In genomic region chr5:150161242-150162141, GRCh38 we compare ENCODE assay signal across 9 cellular contexts. TPM values are rescaled to one million over a fixed set of nuclear protein-coding genes. Genes with fewer than 3 reads are reported as not detected.
A peak's percentile ranks its signal among the peaks of the same experiment; 100 is the strongest.
DNase-seq lines count a peak whose midpoint lies in the region; ATAC-seq lines count a peak whose summit lies in the region.
"Had no signal": no experiment of that assay in that cellular context is flagged by ENCODE, and none has a peak within 500 bp of the region (broad histone marks: within the 10 kb centered on the region; RNA-seq: fewer than 3 reads in every experiment).

No MANE protein-coding gene starts in this region.

- intact Hi-C loops in left colon (cut with DNase I, micrococcal nuclease): loop anchor here in 1 of 2 donors (2.0 kb wide), 1 partner anchor 57 kb away; no protein-coding TSS in a partner anchor

- DNase-seq in DMS 273 (lab: John Stamatoyannopoulos, UW; ENCODE audit: unreplicated experiment) (peak; percentile 89), DMS 273 treated with DMSO at 0.1 percent for 48 hours (lab: John Stamatoyannopoulos, UW) (no peak), NCI-H2196 (lab: John Stamatoyannopoulos, UW; ENCODE audit: unreplicated experiment) (peak; percentile 82), caudate nucleus (lab: John Stamatoyannopoulos, UW) (peak in 54 of 61 donors; percentile 5 to 80 (median 50)), left colon (peak; percentile 88 to 94)
- DNase-seq in stimulated activated CD4-positive, alpha-beta T cell treated with anti-CD3 and anti-CD28 coated beads, Interleukin-4, amount 100 ng/mL, for 1 hour: peak; percentile 78

- ATAC-seq in HG02884 (IDR thresholded peaks at IDR 0.05; ENCODE audit: unreplicated experiment) (peak; percentile 63), left colon (peak; percentile 67)
- peak; percentile 62 to 76 for ATAC-seq in activated CD4-positive, CD25-positive, alpha-beta regulatory T cell treated with anti-CD3 and anti-CD28 coated beads, Interleukin-2, amount 50 U/mL, for 24 hours

- H3K27ac ChIP-seq in caudate nucleus (ENCODE audit: low read depth, low read length): no peak overlapping the region

RNA-seq across cellular contexts. Expression of gene CDX1, which starts 5.1 kb away (rescaled TPM):
- 100 to 1,000 TPM; 323 to 423 TPM for total RNA-seq in left colon
- total RNA-seq: subcutaneous adipose tissue had no signal

RNA-seq across cellular contexts. Expression of gene PDGFRB, which starts 5.8 kb away (rescaled TPM):
- 10 to 100 TPM; 14.2 to 26.0 TPM for total RNA-seq in left colon

RNA-seq across cellular contexts. Expression of gene SLC6A7, which starts 28.4 kb away (rescaled TPM):
- 10 to 100 TPM; 13.2 to 30.4 TPM for total RNA-seq in left colon
